ENCODE assay signal across 13 cellular contexts in genomic region chr17:45111838-45112237, GRCh38. TPM values are rescaled to one million over a fixed set of nuclear protein-coding genes. Genes with fewer than 3 reads are reported as not detected.
A peak's percentile ranks its signal among the peaks of the same experiment; 100 is the strongest.
DNase-seq lines count a peak whose midpoint lies in the region; ATAC-seq and TF ChIP-seq lines count a peak whose summit lies in the region.
"Had no signal": no experiment of that assay in that cellular context is flagged by ENCODE, and none has a peak within 500 bp of the region (broad histone marks: within the 10 kb centered on the region; RNA-seq: fewer than 3 reads in every experiment).

No MANE protein-coding gene starts in this region.

- no peak overlapping the region for H2BK15ac ChIP-seq in neuronal stem cell (ENCODE audit: low read length)

- no peak for ATAC-seq in left ventricle myocardium superior
- ATAC-seq in stimulated activated memory B cell treated with anti-CD40 and anti-IgM and Interleukin-4, amounts not matched to agents 10 μg/mL and 1 μg/mL and 100 μg/mL, for 72 hours: no peak
- ATAC-seq: stimulated activated effector memory CD8-positive, alpha-beta T cell treated with anti-CD3 and anti-CD28 coated beads, Interleukin-12 subunit alpha, Interleukin-12 subunit beta, amount 100 ng/mL, for 72 hours had no signal

- no peak overlapping the region for H3K27ac Mint-ChIP-seq in stimulated activated memory B cell treated with anti-CD40 and anti-IgM and Interleukin-4, amounts not matched to agents 10 μg/mL and 1 μg/mL and 100 μg/mL, for 72 hours
- H3K27ac Mint-ChIP-seq: CD4-positive, CD25-positive, alpha-beta regulatory T cell; stimulated activated effector memory CD8-positive, alpha-beta T cell treated with anti-CD3 and anti-CD28 coated beads, Interleukin-12 subunit alpha, Interleukin-12 subunit beta, amount 100 ng/mL, for 72 hours had no signal

- no peak overlapping the region for H2AFZ ChIP-seq in neuronal stem cell (ENCODE audit: low read length)

- no peaks in the 10 kb centered on the region for H3K4me1 ChIP-seq in cardiac muscle cell (ENCODE audit: low read depth)
- peaks cover 10% of the 10 kb centered on the region in 2 donors for H3K4me1 ChIP-seq in neuronal stem cell (ENCODE audit: control insufficient read depth in 2 of 2, insufficient read depth in 1 of 2, low read depth in 1 of 2, low read length in 2 of 2)
- peaks cover 32% of the 10 kb centered on the region for H3K4me1 ChIP-seq in vagina

- H3K18ac ChIP-seq in neuronal stem cell (ENCODE audit: low read length): no peak overlapping the region

- H4K8ac ChIP-seq in neuronal stem cell (ENCODE audit: low read depth, low read length): no peak overlapping the region

- H3K9me3 Mint-ChIP-seq in stimulated activated memory B cell treated with anti-CD40 and anti-IgM and Interleukin-4, amounts not matched to agents 10 μg/mL and 1 μg/mL and 100 μg/mL, for 72 hours: no peaks in the 10 kb centered on the region
- H3K9me3 Mint-ChIP-seq: CD4-positive, CD25-positive, alpha-beta regulatory T cell; neural crest cell; stimulated activated effector memory CD8-positive, alpha-beta T cell treated with anti-CD3 and anti-CD28 coated beads, Interleukin-12 subunit alpha, Interleukin-12 subunit beta, amount 100 ng/mL, for 72 hours had no signal

- H3K27me3 Mint-ChIP-seq in stimulated activated memory B cell treated with anti-CD40 and anti-IgM and Interleukin-4, amounts not matched to agents 10 μg/mL and 1 μg/mL and 100 μg/mL, for 72 hours: peaks cover 8% of the 10 kb centered on the region
- H3K27me3 Mint-ChIP-seq: CD4-positive, CD25-positive, alpha-beta regulatory T cell had no signal

- TF ChIP-seq POLR2A in vagina (IDR thresholded peaks at IDR 0.05): no peak

- H2BK120ac ChIP-seq in neuronal stem cell (ENCODE audit: low read depth, low read length): no peak overlapping the region

- no peaks in the 10 kb centered on the region for H3K27me3 ChIP-seq in cardiac muscle cell
- H3K27me3 ChIP-seq in neuronal stem cell (ENCODE audit: control insufficient read depth in 3 of 3, insufficient read depth in 3 of 3, low read depth in 1 of 3, low read length in 3 of 3): no peaks in the 10 kb centered on the region
- no peaks in the 10 kb centered on the region for H3K27me3 ChIP-seq in vagina

- WGBS in neuronal stem cell (ENCODE audit: extremely low coverage in 2 of 2, insufficient read length in 2 of 2, insufficient replicate concordance in 1 of 2), 2 donors: no CpG with 5 or more reads among the region's 11 CpGs

- peaks cover 2% of the 10 kb centered on the region for H3K36me3 ChIP-seq in cardiac muscle cell
- H3K36me3 ChIP-seq in neuronal stem cell (replicated peaks in 1 of 2; ENCODE audit: control insufficient read depth in 2 of 2, insufficient read depth in 2 of 2, low read length in 2 of 2): peaks cover 16 to 25% of the 10 kb centered on the region in 2 donors
- H3K36me3 ChIP-seq in vagina: peaks cover 0 to 18% of the 10 kb centered on the region in 2 donors

- H3K9me3 ChIP-seq in cardiac muscle cell (ENCODE audit: low read depth): no peaks in the 10 kb centered on the region
- peaks cover 0 to 2% of the 10 kb centered on the region in 2 donors for H3K9me3 ChIP-seq in neuronal stem cell (replicated peaks in 1 of 2; ENCODE audit: control insufficient read depth in 2 of 2, insufficient read depth in 1 of 2, low read depth in 1 of 2, low read length in 2 of 2)
- H3K9me3 ChIP-seq in vagina: no peaks in the 10 kb centered on the region

- TF ChIP-seq CTCF in cardiac muscle cell (IDR thresholded peaks at IDR 0.05; ENCODE audit: low read depth, low read length): no peak
- TF ChIP-seq CTCF in vagina (IDR thresholded peaks at IDR 0.05): no peak

- H3K23ac ChIP-seq in neuronal stem cell (ENCODE audit: low read depth, low read length, poor library complexity): no peak overlapping the region

- H3K79me1 ChIP-seq in neuronal stem cell (ENCODE audit: low read depth, low read length): peaks cover 2% of the 10 kb centered on the region

- H2BK5ac ChIP-seq in neuronal stem cell (ENCODE audit: low read length): no peak overlapping the region

- H3K36me3 Mint-ChIP-seq in stimulated activated memory B cell treated with anti-CD40 and anti-IgM and Interleukin-4, amounts not matched to agents 10 μg/mL and 1 μg/mL and 100 μg/mL, for 72 hours: peaks cover 18% of the 10 kb centered on the region

- intact Hi-C loops in left ventricle myocardium superior (cut with micrococcal nuclease): no loop called here
- intact Hi-C loops in vagina (cut with DNase I): no loop called here

- no peak overlapping the region for H3K4me3 Mint-ChIP-seq in stimulated activated memory B cell treated with anti-CD40 and anti-IgM and Interleukin-4, amounts not matched to agents 10 μg/mL and 1 μg/mL and 100 μg/mL, for 72 hours
- H3K4me3 Mint-ChIP-seq: CD4-positive, CD25-positive, alpha-beta regulatory T cell; neural crest cell; stimulated activated effector memory CD8-positive, alpha-beta T cell treated with anti-CD3 and anti-CD28 coated beads, Interleukin-12 subunit alpha, Interleukin-12 subunit beta, amount 100 ng/mL, for 72 hours had no signal

- no peak overlapping the region for H3K4ac ChIP-seq in neuronal stem cell (ENCODE audit: low read length)

- no peak overlapping the region for H3K9ac ChIP-seq in neuronal stem cell (ENCODE audit: low read depth, low read length, poor library complexity)

- H3K4me1 Mint-ChIP-seq in stimulated activated memory B cell treated with anti-CD40 and anti-IgM and Interleukin-4, amounts not matched to agents 10 μg/mL and 1 μg/mL and 100 μg/mL, for 72 hours: peaks cover 12% of the 10 kb centered on the region
- H3K4me1 Mint-ChIP-seq: CD4-positive, CD25-positive, alpha-beta regulatory T cell; neural crest cell had no signal

- H3K4me3 ChIP-seq in cardiac muscle cell (no peak overlapping the region), neuronal stem cell (ENCODE audit: low read length in 2 of 2) (no peak overlapping the region), vagina (no peak overlapping the region)

- H3K14ac ChIP-seq in neuronal stem cell (ENCODE audit: low read length): no peak overlapping the region

- peak overlapping the region; percentile 35 for H2AK5ac ChIP-seq in neuronal stem cell (ENCODE audit: low read depth, low read length)

- H3K27ac ChIP-seq in cardiac muscle cell: peak overlapping the region; percentile 84
- H3K27ac ChIP-seq in caudate nucleus (ENCODE audit: low read depth, low read length): peak overlapping the region; percentile 80
- H3K27ac ChIP-seq in neuronal stem cell (replicated peaks; ENCODE audit: low read length): no peak overlapping the region
- H3K27ac ChIP-seq in vagina: peak overlapping the region; percentile 76

- no peak overlapping the region for H2BK12ac ChIP-seq in neuronal stem cell (ENCODE audit: low read length)

- H3K4me2 ChIP-seq in neuronal stem cell (ENCODE audit: insufficient read depth, low read length, poor library complexity, severe bottlenecking): no peak overlapping the region

- no peak overlapping the region for H4K91ac ChIP-seq in neuronal stem cell (ENCODE audit: low read depth, low read length, poor library complexity)

- DNase-seq in cardiac muscle cell (ENCODE audit: low read depth in 1 of 2, low spot score in 1 of 2) (no peak), left ventricle myocardium superior (no peak), caudate nucleus (lab: John Stamatoyannopoulos, UW) (no peak), neuronal stem cell (ENCODE audit: low spot score) (no peak), vagina (ENCODE audit: extremely low spot score in 2 of 2) (no peak), T-helper 1 cell (no peak), cortex of kidney (lab: John Stamatoyannopoulos, UW) (no peak)
- DNase-seq: activated CD4-positive, alpha-beta T cell treated with anti-CD3 and anti-CD28 coated beads, Interleukin-2, amount 50 U/mL, for 48 hours; CD4-positive, CD25-positive, alpha-beta regulatory T cell; NCI-H2227 treated with DMSO at 0.1 percent for 48 hours had no signal

RNA-seq across cellular contexts. Expression of gene PLCD3, which starts 20.5 kb away (rescaled TPM):
- 41.0 and 66.3 TPM in 2 replicates for total RNA-seq in cardiac muscle cell
- 36.0 and 41.7 TPM in 2 replicates for polyA plus RNA-seq in cardiac muscle cell
- 281 TPM for total RNA-seq in left ventricle myocardium superior
- 19.5 TPM for polyA plus RNA-seq in neuronal stem cell (2013, experiment 1 of 2)
- 17.6 TPM for polyA plus RNA-seq in neuronal stem cell (2013, experiment 2 of 2)
- 34.1 TPM for total RNA-seq in vagina

RNA-seq across cellular contexts. Expression of gene ACBD4, which starts 23.6 kb away (rescaled TPM):
- total RNA-seq in cardiac muscle cell (16.3 and 29.3 TPM in 2 replicates), left ventricle myocardium superior (7.7 TPM), vagina (18.9 TPM)
- 20.5 and 30.5 TPM in 2 replicates for polyA plus RNA-seq in cardiac muscle cell
- polyA plus RNA-seq in neuronal stem cell (2013, experiment 1 of 2): 7.8 TPM
- polyA plus RNA-seq in neuronal stem cell (2013, experiment 2 of 2): 8.0 TPM

RNA-seq across cellular contexts. Expression of gene HEXIM1, which starts 36.4 kb away (rescaled TPM):
- total RNA-seq in cardiac muscle cell (20.9 and 34.8 TPM in 2 replicates), left ventricle myocardium superior (35.1 TPM), vagina (27.5 TPM)
- 17.7 and 17.9 TPM in 2 replicates for polyA plus RNA-seq in cardiac muscle cell
- polyA plus RNA-seq in neuronal stem cell (2013, experiment 1 of 2): 21.6 TPM
- 22.5 TPM for polyA plus RNA-seq in neuronal stem cell (2013, experiment 2 of 2)

RNA-seq across cellular contexts. Expression of gene HEXIM2, which starts 49.8 kb away (rescaled TPM):
- total RNA-seq in cardiac muscle cell (17.6 and 21.3 TPM in 2 replicates), left ventricle myocardium superior (8.9 TPM), vagina (9.8 TPM)
- polyA plus RNA-seq in cardiac muscle cell: 14.5 and 22.3 TPM in 2 replicates
- 3.9 TPM for polyA plus RNA-seq in neuronal stem cell (2013, experiment 1 of 2)
- 3.7 TPM for polyA plus RNA-seq in neuronal stem cell (2013, experiment 2 of 2)

RNA-seq across cellular contexts. Expression of gene NMT1, which starts 50.7 kb away (rescaled TPM):
- total RNA-seq in cardiac muscle cell: 83.1 and 113 TPM in 2 replicates
- polyA plus RNA-seq in cardiac muscle cell: 85.2 and 92.9 TPM in 2 replicates
- total RNA-seq in left ventricle myocardium superior: 114 TPM
- 99.1 TPM for polyA plus RNA-seq in neuronal stem cell (2013, experiment 1 of 2)
- polyA plus RNA-seq in neuronal stem cell (2013, experiment 2 of 2): 95.0 TPM
- total RNA-seq in vagina: 49.4 TPM
